Comparison of ENCODE assay signal across 10 cellular contexts in genomic region chr1:25546193-25546592, GRCh38.
"Had no signal": no experiment of that assay in that cellular context is flagged by ENCODE, and none has a peak within 500 bp of the region (broad histone marks: within the 10 kb centered on the region; RNA-seq: fewer than 3 reads in every experiment).

No MANE protein-coding gene starts in this region.

- ATAC-seq: foreskin keratinocyte; heart left ventricle; stimulated activated naive CD8-positive, alpha-beta T cell treated with anti-CD3 and anti-CD28 coated beads, Interleukin-15, amount 100 ng/mL, for 72 hours had no signal

- H3K9me3 Mint-ChIP-seq: nephron progenitor cell; stimulated activated naive CD8-positive, alpha-beta T cell treated with anti-CD3 and anti-CD28 coated beads, Interleukin-15, amount 100 ng/mL, for 72 hours; T-helper 2 cell treated with Interferon-gamma antibody and Interleukin-4, amounts not matched to agents 5 μg/mL and 100 μg/mL, for 36 hours had no signal

- H3K27ac ChIP-seq: foreskin keratinocyte had no signal

- H3K36me3 ChIP-seq: heart left ventricle had no signal

- H3K27ac Mint-ChIP-seq: nephron progenitor cell; T-helper 2 cell treated with Interferon-gamma antibody and Interleukin-4, amounts not matched to agents 5 μg/mL and 100 μg/mL, for 36 hours had no signal

- H3K27me3 ChIP-seq: heart left ventricle had no signal

- H3K9me3 ChIP-seq: heart left ventricle had no signal

- DNase-seq: activated CD4-positive, alpha-beta T cell treated with anti-CD3 and anti-CD28 coated beads, Interleukin-2, amount 50 U/mL, for 1 hour; activated T-cell treated with anti-CD3 and anti-CD28 coated beads, Interleukin-2, amount 50 U/mL, for 1 hour; aorta; foreskin keratinocyte; mammary epithelial cell; nephron progenitor cell; stimulated activated CD4-positive, alpha-beta T cell treated with anti-CD3 and anti-CD28 coated beads, Interleukin-4, amount 100 ng/mL, for 24 hours; stimulated activated naive CD8-positive, alpha-beta T cell treated with anti-CD3 and anti-CD28 coated beads, Interleukin-15, amount 100 ng/mL, for 72 hours had no signal

- H3K27me3 Mint-ChIP-seq: stimulated activated naive CD8-positive, alpha-beta T cell treated with anti-CD3 and anti-CD28 coated beads, Interleukin-15, amount 100 ng/mL, for 72 hours had no signal
